25 cellular contexts compared by ENCODE assay signal in genomic region chr11:113296016-113296415, GRCh38.
"Had no signal": no experiment of that assay in that cellular context is flagged by ENCODE, and none has a peak within 500 bp of the region (broad histone marks: within the 10 kb centered on the region; RNA-seq: fewer than 3 reads in every experiment).

No MANE protein-coding gene starts in this region.

- H3K27me3 ChIP-seq: uterus had no signal

- H3K36me3 Mint-ChIP-seq: mesothelial cell of epicardium, natural killer cell had no signal

- H3K4me1 Mint-ChIP-seq: naive B cell; natural killer cell; stimulated activated memory B cell treated with anti-CD40 and anti-IgM and Interleukin-4, amounts not matched to agents 10 μg/mL and 1 μg/mL and 100 μg/mL, for 72 hours; stimulated activated naive CD8-positive, alpha-beta T cell treated with anti-CD3 and anti-CD28 coated beads, Interleukin-15, amount 100 ng/mL, for 72 hours had no signal

- ATAC-seq: natural killer cell; pancreas; right cardiac atrium; stimulated activated memory B cell treated with anti-CD40 and anti-IgM and Interleukin-4, amounts not matched to agents 10 μg/mL and 1 μg/mL and 100 μg/mL, for 72 hours; stimulated activated naive CD8-positive, alpha-beta T cell treated with anti-CD3 and anti-CD28 coated beads, Interleukin-15, amount 100 ng/mL, for 72 hours had no signal

- H3K4me1 ChIP-seq: left ventricle myocardium inferior, pancreas, prostate gland, sigmoid colon, spleen, tibial nerve, uterus had no signal

- H3K9me3 Mint-ChIP-seq: naive B cell; natural killer cell; stimulated activated memory B cell treated with anti-CD40 and anti-IgM and Interleukin-4, amounts not matched to agents 10 μg/mL and 1 μg/mL and 100 μg/mL, for 72 hours; stimulated activated naive CD8-positive, alpha-beta T cell treated with anti-CD3 and anti-CD28 coated beads, Interleukin-15, amount 100 ng/mL, for 72 hours; type B pancreatic cell had no signal

- H3K4me3 Mint-ChIP-seq: mesothelial cell of epicardium; naive B cell; natural killer cell; stimulated activated memory B cell treated with anti-CD40 and anti-IgM and Interleukin-4, amounts not matched to agents 10 μg/mL and 1 μg/mL and 100 μg/mL, for 72 hours; stimulated activated naive CD8-positive, alpha-beta T cell treated with anti-CD3 and anti-CD28 coated beads, Interleukin-15, amount 100 ng/mL, for 72 hours; type B pancreatic cell had no signal

- H3K27ac ChIP-seq: left ventricle myocardium inferior, pancreas, prostate gland, sigmoid colon, spleen, tibial nerve, uterus had no signal

- H3K27ac Mint-ChIP-seq: mesothelial cell of epicardium; naive B cell; natural killer cell; stimulated activated memory B cell treated with anti-CD40 and anti-IgM and Interleukin-4, amounts not matched to agents 10 μg/mL and 1 μg/mL and 100 μg/mL, for 72 hours; stimulated activated naive CD8-positive, alpha-beta T cell treated with anti-CD3 and anti-CD28 coated beads, Interleukin-15, amount 100 ng/mL, for 72 hours; type B pancreatic cell had no signal

- H3K9me3 ChIP-seq: left ventricle myocardium inferior, pancreas, prostate gland, sigmoid colon, spleen, tibial nerve, uterus had no signal

- H3K36me3 ChIP-seq: left ventricle myocardium inferior, pancreas, prostate gland, sigmoid colon, spleen, tibial nerve, uterus had no signal

- DNase-seq: islet precursor cell; left ventricle myocardium inferior; naive B cell; natural killer cell; nucleus accumbens; pancreas; posterior cingulate gyrus; retina; sigmoid colon; small intestine; spleen; stimulated activated CD4-positive, alpha-beta T cell treated with anti-CD3 and anti-CD28 coated beads, Interleukin-2, amount 100 ng/mL, for 48 hours; stimulated activated CD4-positive, alpha-beta T cell treated with anti-CD3 and anti-CD28 coated beads, Interleukin-4, amount 100 ng/mL, for 4 hours; stimulated activated CD8-positive, alpha-beta memory T cell treated with anti-CD3 and anti-CD28 coated beads, Interleukin-4, amount 100 ng/mL, for 48 hours; stimulated activated naive CD4-positive, alpha-beta T cell treated with Interleukin-2 at 50 U/mL for 16 hours; stimulated activated naive CD8-positive, alpha-beta T cell treated with anti-CD3 and anti-CD28 coated beads, Interleukin-15, amount 100 ng/mL, for 72 hours; substantia nigra; uterus had no signal

- H3K4me3 ChIP-seq: left ventricle myocardium inferior, lung, pancreas, prostate gland, sigmoid colon, spleen, tibial nerve, uterus had no signal
